In the genomic region with DNA sequence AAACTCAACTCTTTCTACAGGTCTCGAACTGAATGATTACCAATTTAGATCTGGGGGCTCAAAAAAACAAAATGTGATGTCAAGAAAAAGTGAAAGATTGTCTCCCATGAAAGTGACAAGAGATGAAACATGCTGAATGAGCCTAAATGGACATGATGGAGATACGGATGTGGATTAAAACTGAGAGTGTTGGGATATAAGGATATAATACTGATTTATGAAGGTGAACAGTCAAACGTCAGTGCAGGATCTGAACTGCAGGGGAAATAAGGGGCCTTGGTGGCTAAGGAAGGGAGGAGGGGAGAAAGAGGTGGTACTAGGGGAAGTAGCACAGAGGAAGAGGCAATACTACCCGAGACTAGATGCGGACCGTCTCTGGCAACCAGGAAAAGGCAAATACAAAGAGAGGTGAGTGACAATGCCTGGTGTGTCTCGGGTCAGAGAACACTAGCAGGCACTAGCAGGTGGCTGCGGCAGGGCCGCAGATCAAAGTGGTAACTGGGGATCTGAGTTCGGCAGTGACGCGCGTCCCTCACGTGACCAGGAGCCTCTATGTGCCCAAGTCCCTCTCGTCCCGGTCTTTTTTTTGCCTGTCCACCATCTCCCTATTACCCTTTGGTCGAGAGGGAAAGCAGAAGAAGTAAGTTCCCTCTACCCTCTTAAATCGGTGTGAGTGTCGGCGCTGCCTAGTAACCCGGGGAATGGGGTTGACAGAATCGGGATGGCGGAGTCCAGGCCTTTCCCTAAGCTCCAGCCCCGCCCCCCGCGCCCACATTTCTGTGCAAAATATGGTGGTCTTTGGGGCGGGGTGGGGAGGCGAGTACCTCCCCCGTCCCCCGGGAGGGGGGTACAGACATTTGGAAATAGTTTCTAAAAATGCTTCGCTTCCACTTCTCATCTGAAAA, we compare ENCODE assay signal across 8 cellular contexts. TPM values are rescaled to one million over a fixed set of nuclear protein-coding genes. Genes with fewer than 3 reads are reported as not detected.
DNase-seq lines count a peak whose midpoint lies in the region; ATAC-seq and TF ChIP-seq lines count a peak whose summit lies in the region.

A gene with protein sequence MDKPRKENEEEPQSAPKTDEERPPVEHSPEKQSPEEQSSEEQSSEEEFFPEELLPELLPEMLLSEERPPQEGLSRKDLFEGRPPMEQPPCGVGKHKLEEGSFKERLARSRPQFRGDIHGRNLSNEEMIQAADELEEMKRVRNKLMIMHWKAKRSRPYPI (plus strand): TSS at position 590 of the 905 bp plus-strand sequence. CDS start 942 bp downstream, outside the sequence.

- H3K27me3 ChIP-seq in stomach: peaks cover 0 to 5% (median 0%) of the 10 kb centered on the region in 3 donors

- peak within 1 kb of the TSS; percentile 80 for H3K4me3 Mint-ChIP-seq in activated CD4-positive, alpha-beta memory T cell treated with anti-CD3 and anti-CD28 coated beads, Interleukin-2, amount 10 ng/mL, durations not matched to agents 7 days and 5 days
- H3K4me3 Mint-ChIP-seq in mesothelial cell of epicardium: peak within 1 kb of the TSS; percentile 79

- no peaks in the 10 kb centered on the region for H3K36me3 Mint-ChIP-seq in activated CD4-positive, alpha-beta memory T cell treated with anti-CD3 and anti-CD28 coated beads, Interleukin-2, amount 10 ng/mL, durations not matched to agents 7 days and 5 days (ENCODE audit: low read depth)
- peaks cover 3% of the 10 kb centered on the region for H3K36me3 Mint-ChIP-seq in mesothelial cell of epicardium

- H3K9me3 ChIP-seq in stomach: no peaks in the 10 kb centered on the region

- TF ChIP-seq POLR2A in stomach (IDR thresholded peaks at IDR 0.05): no peak

- intact Hi-C loops in stomach (cut with DNase I; ENCODE audit: low total_unique reads): no loop called here

- POLR2A ChIA-PET in activated CD4-positive, alpha-beta memory T cell treated with anti-CD3 and anti-CD28 coated beads, Interleukin-2, amount 10 ng/mL, durations not matched to agents 7 days and 5 days (lab: Charles Lee): interaction anchor here (2.1 kb wide), 1 partner anchor 57 kb away, joined by 6 read pairs; no protein-coding TSS in a partner anchor

- peaks cover 0 to 31% (median 9%) of the 10 kb centered on the region in 4 donors for H3K4me1 ChIP-seq in stomach

- no peak for TF ChIP-seq EP300 in stomach (IDR thresholded peaks at IDR 0.05)

- ATAC-seq in HG02938 (IDR thresholded peaks at IDR 0.05; ENCODE audit: unreplicated experiment): peak; percentile 50

- peak within 1 kb of the TSS; percentile 31 for H3K27ac Mint-ChIP-seq in activated CD4-positive, alpha-beta memory T cell treated with anti-CD3 and anti-CD28 coated beads, Interleukin-2, amount 10 ng/mL, durations not matched to agents 7 days and 5 days
- peak within 1 kb of the TSS; percentile 79 for H3K27ac Mint-ChIP-seq in mesothelial cell of epicardium

- no peaks in the 10 kb centered on the region for H3K36me3 ChIP-seq in stomach

- TF ChIP-seq CTCF in epithelial cell of esophagus (IDR thresholded peaks at IDR 0.05; ENCODE audit: insufficient read depth, low read depth, low read length, missing control alignments): no peak
- TF ChIP-seq CTCF in mesothelial cell of epicardium (IDR thresholded peaks at IDR 0.05; ENCODE audit: unreplicated experiment): no peak
- TF ChIP-seq CTCF in stomach (IDR thresholded peaks at IDR 0.05): no peak

- peak within 1 kb of the TSS; percentile 57 for H3K4me3 ChIP-seq in epithelial cell of esophagus (ENCODE audit: low read length)
- H3K4me3 ChIP-seq in stomach: peak within 1 kb of the TSS; percentile 59 to 71 (median 66)

- H3K9me3 Mint-ChIP-seq in activated CD4-positive, alpha-beta memory T cell treated with anti-CD3 and anti-CD28 coated beads, Interleukin-2, amount 10 ng/mL, durations not matched to agents 7 days and 5 days: no peaks in the 10 kb centered on the region
- peaks cover 12% of the 10 kb centered on the region for H3K9me3 Mint-ChIP-seq in mesothelial cell of epicardium

- H3K4me1 Mint-ChIP-seq in activated CD4-positive, alpha-beta memory T cell treated with anti-CD3 and anti-CD28 coated beads, Interleukin-2, amount 10 ng/mL, durations not matched to agents 7 days and 5 days: peaks cover 18% of the 10 kb centered on the region
- H3K4me1 Mint-ChIP-seq in mesothelial cell of epicardium: peaks cover 10% of the 10 kb centered on the region

- H3K27ac ChIP-seq in stomach: peak within 1 kb of the TSS; percentile 76 to 93 (median 90)

- H3K27me3 Mint-ChIP-seq in activated CD4-positive, alpha-beta memory T cell treated with anti-CD3 and anti-CD28 coated beads, Interleukin-2, amount 10 ng/mL, durations not matched to agents 7 days and 5 days: no peaks in the 10 kb centered on the region
- H3K27me3 Mint-ChIP-seq in mesothelial cell of epicardium (ENCODE audit: low read depth): no peaks in the 10 kb centered on the region

- CTCF ChIA-PET in activated CD4-positive, alpha-beta memory T cell treated with anti-CD3 and anti-CD28 coated beads, Interleukin-2, amount 10 ng/mL, durations not matched to agents 7 days and 5 days (lab: Charles Lee): no interaction called here

- DNase-seq in activated CD4-positive, alpha-beta T cell treated with anti-CD3 and anti-CD28 coated beads for 48 hours: peak; percentile 50
- no peak for DNase-seq in activated CD4-positive, alpha-beta T cell treated with anti-CD3 and anti-CD28 coated beads, Interleukin-2, amount 50 U/mL, for 4 hours
- DNase-seq in NCI-H2107 treated with DMSO at 0.1 percent for 48 hours (lab: John Stamatoyannopoulos, UW; ENCODE audit: unreplicated experiment) (peak; percentile 81), epithelial cell of esophagus (ENCODE audit: low read depth) (peak; percentile 11), mesothelial cell of epicardium (ENCODE audit: low spot score in 2 of 2, unreplicated experiment in 2 of 2) (peak in 1 of 2 experiments; percentile 52), stomach (peak; percentile 58)
- DNase-seq in activated CD4-positive, alpha-beta memory T cell treated with anti-CD3 and anti-CD28 coated beads, Interleukin-2, amount 10 ng/mL, durations not matched to agents 7 days and 5 days: peak; percentile 42

- WGBS in stomach, 5 donors: 1 to 33% (median 8%) methylated on average over 28 to 31 of the region's 31 CpGs

RNA-seq across cellular contexts. Expression of the gene that starts here (rescaled TPM):
- total RNA-seq in activated CD4-positive, alpha-beta memory T cell treated with anti-CD3 and anti-CD28 coated beads, Interleukin-2, amount 10 ng/mL, durations not matched to agents 7 days and 5 days: 1 to 10 TPM; 6.5 to 6.7 TPM
- 17.1 to 18.8 TPM (median 18.7 TPM) in 3 replicates for total RNA-seq in mesothelial cell of epicardium
- 100 to 1,000 TPM in 1 of 5 donors, 10 to 100 TPM in 3, 1 to 10 TPM in 1; 2.9 to 183 (median 43.9) TPM for total RNA-seq in stomach
- polyA plus RNA-seq in stomach: 10 to 100 TPM; 40.5 to 44.6 (median 43.1) TPM

Comparison
In these comparisons a context has a peak if more than half of its experiments do, and no peak if none do; other contexts are left out.
1. DNase-seq: peak in activated CD4-positive, alpha-beta T cell treated with anti-CD3 and anti-CD28 coated beads for 48 hours (single experiment), NCI-H2107 treated with DMSO at 0.1 percent for 48 hours (single experiment), activated CD4-positive, alpha-beta memory T cell treated with anti-CD3 and anti-CD28 coated beads, Interleukin-2, amount 10 ng/mL, durations not matched to agents 7 days and 5 days (single experiment), epithelial cell of esophagus (single experiment) and stomach (single experiment); none in activated CD4-positive, alpha-beta T cell treated with anti-CD3 and anti-CD28 coated beads, Interleukin-2, amount 50 U/mL, for 4 hours (0 of 2).